Comparison of ENCODE assay signal across 8 cellular contexts in genomic region chr7:10939911-10940747, GRCh38. TPM values are rescaled to one million over a fixed set of nuclear protein-coding genes. Genes with fewer than 3 reads are reported as not detected.
A peak's percentile ranks its signal among the peaks of the same experiment; 100 is the strongest.
DNase-seq lines count a peak whose midpoint lies in the region; ATAC-seq and TF ChIP-seq lines count a peak whose summit lies in the region.

No MANE protein-coding gene starts in this region.

- peaks cover 17% of the 10 kb centered on the region for H3K36me3 Mint-ChIP-seq in activated naive CD8-positive, alpha-beta T cell treated with anti-CD3 and anti-CD28 coated beads for 36 hours

- H3K27me3 ChIP-seq in ovary, result no peaks in the 10 kb centered on the region
- H3K27me3 ChIP-seq in thyroid gland, result no peaks in the 10 kb centered on the region

- no peaks in the 10 kb centered on the region for H3K9me3 Mint-ChIP-seq in activated naive CD8-positive, alpha-beta T cell treated with anti-CD3 and anti-CD28 coated beads for 36 hours

- DNase-seq in GM10266 (ENCODE audit: extremely low spot score), result peak; percentile 93
- DNase-seq in NCI-H1092 (lab: John Stamatoyannopoulos, UW), result peak; percentile 93
- DNase-seq in SK-N-MC (ENCODE audit: low read depth, low spot score), result peak; percentile 90
- peak; percentile 94 for DNase-seq in activated naive CD8-positive, alpha-beta T cell treated with anti-CD3 and anti-CD28 coated beads for 36 hours
- DNase-seq in Right ventricle myocardium inferior (ENCODE audit: missing footprints), result peak; percentile 93
- peak; percentile 90 to 94 (median 91) for DNase-seq in ovary
- DNase-seq in thyroid gland, result peak; percentile 90

- H3K36me3 ChIP-seq in SK-N-MC (ENCODE audit: insufficient read depth, low read length) (peaks cover 40% of the 10 kb centered on the region), ovary (no peaks in the 10 kb centered on the region), thyroid gland (peaks cover 0 to 14% of the 10 kb centered on the region in 2 donors)

- peaks cover 20% of the 10 kb centered on the region for H3K4me1 Mint-ChIP-seq in activated naive CD8-positive, alpha-beta T cell treated with anti-CD3 and anti-CD28 coated beads for 36 hours

- H3K4me3 Mint-ChIP-seq in activated naive CD8-positive, alpha-beta T cell treated with anti-CD3 and anti-CD28 coated beads for 36 hours, result no peak overlapping the region

- H3K4me3 ChIP-seq in SK-N-MC (peak overlapping the region; percentile 97), ovary (peak overlapping the region; percentile 94), thyroid gland (replicated peaks in 1 of 3) (peak overlapping the region; percentile 60 to 94 (median 86))

- peak overlapping the region; percentile 98 for H3K27ac ChIP-seq in SK-N-MC
- peak overlapping the region; percentile 40 to 97 for H3K27ac ChIP-seq in ovary
- peak overlapping the region; percentile 89 to 99 (median 97) for H3K27ac ChIP-seq in thyroid gland

- 0 to 2% (median 0%) methylated on average over 40 to 61 of the region's 61 CpGs for WGBS in ovary, 3 donors
- 0 to 1% methylated on average over 35 to 48 of the region's 61 CpGs for WGBS in thyroid gland, 2 donors

- TF ChIP-seq CTCF in GM10266 (IDR thresholded peaks at IDR 0.05; ENCODE audit: control insufficient read depth, insufficient read depth, low read depth, missing control alignments) (no peak), ovary (IDR thresholded peaks at IDR 0.05) (no peak), thyroid gland (IDR thresholded peaks at IDR 0.05) (no peak)

- intact Hi-C loops in Right ventricle myocardium inferior (cut with DNase I), result loop anchor here (1.0 to 5.0 kb wide), 2 partner anchors 33 to 287 kb away; partner anchors contain the start of gene PHF14
- intact Hi-C loops in ovary (cut with DNase I), result no loop called here
- intact Hi-C loops in thyroid gland (cut with DNase I), result no loop called here

- H3K27me3 Mint-ChIP-seq in activated naive CD8-positive, alpha-beta T cell treated with anti-CD3 and anti-CD28 coated beads for 36 hours, result no peaks in the 10 kb centered on the region

- H3K9me3 ChIP-seq in SK-N-MC (ENCODE audit: low read depth, low read length), result no peaks in the 10 kb centered on the region
- H3K9me3 ChIP-seq in ovary, result no peaks in the 10 kb centered on the region
- no peaks in the 10 kb centered on the region for H3K9me3 ChIP-seq in thyroid gland

- H3K27ac Mint-ChIP-seq in activated naive CD8-positive, alpha-beta T cell treated with anti-CD3 and anti-CD28 coated beads for 36 hours, result no peak overlapping the region

- H3K4me1 ChIP-seq in ovary (ENCODE audit: insufficient read depth) (peaks cover 10% of the 10 kb centered on the region), thyroid gland (peaks cover 13 to 14% of the 10 kb centered on the region in 2 donors)

- TF ChIP-seq POLR2A in ovary (IDR thresholded peaks at IDR 0.05) (peak; percentile 76), thyroid gland (IDR thresholded peaks at IDR 0.05) (peak; percentile 64 to 87)

- peak overlapping the region; percentile 99 for H3K9ac ChIP-seq in SK-N-MC (ENCODE audit: insufficient read length)

- no peak for TF ChIP-seq EP300 in ovary (IDR thresholded peaks at IDR 0.05)

- ATAC-seq in HG02610 (IDR thresholded peaks at IDR 0.05; ENCODE audit: unreplicated experiment) (peak; percentile 94), Right ventricle myocardium inferior (peak; percentile 99)

RNA-seq across cellular contexts. Expression of gene PHF14, which starts 33.5 kb away (rescaled TPM):
- 10 to 100 TPM; 41.6 to 43.1 TPM for total RNA-seq in activated naive CD8-positive, alpha-beta T cell treated with anti-CD3 and anti-CD28 coated beads for 36 hours
- total RNA-seq in Right ventricle myocardium inferior (16.0 TPM), ovary (10 to 100 TPM; 25.7 to 41.8 (median 35.6) TPM), thyroid gland (10 to 100 TPM; 30.9 to 46.3 (median 36.8) TPM)
- polyA plus RNA-seq in ovary, result 10 to 100 TPM; 20.2 to 24.8 TPM

Comparison
In these comparisons a context has a peak if more than half of its experiments do, and no peak if none do; other contexts are left out.
1. Peak in every context shown above with its lines: DNase-seq, ATAC-seq, H3K4me3 ChIP-seq and H3K27ac ChIP-seq.